In genomic region chr1:62621907-62622306, GRCh38 we compare ENCODE assay signal across 1 cellular context.
TF ChIP-seq lines count a peak whose summit lies in the region.

No MANE protein-coding gene starts in this region.

TF ChIP-seq in SK-N-SH, 30 proteins besides CTCF, POLR2A, EP300 and RAD21 (continued from another document):
- TF ChIP-seq MXI1 (IDR thresholded peaks at IDR 0.05; ENCODE audit: low read depth, low read length) (no peak), FOXJ3 (CRISPR knock-in tag; IDR thresholded peaks at IDR 0.05) (no peak), REST (IDR thresholded peaks at IDR 0.05; ENCODE audit: low read depth, low read length) (no peak), MAX (IDR thresholded peaks at IDR 0.05; ENCODE audit: low read depth) (peak; percentile 54; the same call in 1 of the 2 replicates), TAF1 (IDR thresholded peaks at IDR 0.05; ENCODE audit: borderline replicate concordance, low read depth, low read length) (no peak), FOSL2 (IDR thresholded peaks at IDR 0.05; ENCODE audit: borderline replicate concordance, low read depth) (peak; percentile 82), SMC3 (IDR thresholded peaks at IDR 0.05; ENCODE audit: low read depth, low read length) (no peak), FOXM1 (IDR thresholded peaks at IDR 0.05; ENCODE audit: low read depth) (no peak), SIN3A (IDR thresholded peaks at IDR 0.05; ENCODE audit: borderline replicate concordance, low read depth, low read length) (no peak), GABPA (IDR thresholded peaks at IDR 0.05; ENCODE audit: low read depth) (no peak), YY1 (IDR thresholded peaks at IDR 0.05; ENCODE audit: low read depth) (no peak), RXRA (IDR thresholded peaks at IDR 0.05; ENCODE audit: borderline replicate concordance, low read depth) (no peak), POLR2AphosphoS5 (IDR thresholded peaks at IDR 0.05; ENCODE audit: low read depth, low read length) (no peak), IRF3 (IDR thresholded peaks at IDR 0.05; ENCODE audit: low read depth, low read length) (no peak), RCOR1 (IDR thresholded peaks at IDR 0.05; ENCODE audit: low read length) (no peak), GATA2 (CRISPR knock-in tag; IDR thresholded peaks at IDR 0.05) (no peak), TCF12 (IDR thresholded peaks at IDR 0.05) (peak; percentile 23; the same call in 1 of the 2 replicates), RFX5 (IDR thresholded peaks at IDR 0.05; ENCODE audit: low read length) (no peak), NFIC (IDR thresholded peaks at IDR 0.05; ENCODE audit: borderline replicate concordance) (no peak), CHD2 (IDR thresholded peaks at IDR 0.05; ENCODE audit: low read length, partially characterized antibody) (no peak), NRF1 (IDR thresholded peaks at IDR 0.05; ENCODE audit: low read depth, low read length) (no peak), MEF2A (IDR thresholded peaks at IDR 0.05; ENCODE audit: borderline replicate concordance, low read depth) (no peak), USF2 (IDR thresholded peaks at IDR 0.05; ENCODE audit: borderline replicate concordance, low read depth, low read length) (no peak), ELF1 (IDR thresholded peaks at IDR 0.05) (no peak), EZH2phosphoT487 (IDR thresholded peaks at IDR 0.05; ENCODE audit: borderline replicate concordance, low read depth) (no peak), PBX3 (IDR thresholded peaks at IDR 0.05) (peak; percentile 52), TEAD4 (IDR thresholded peaks at IDR 0.05; ENCODE audit: borderline replicate concordance, insufficient read depth) (no peak), JUND (IDR thresholded peaks at IDR 0.05) (peak; percentile 53), USF1 (IDR thresholded peaks at IDR 0.05; ENCODE audit: borderline replicate concordance, low read depth) (peak; percentile 69; the same call in 1 of the 2 replicates)
